Comparison of ENCODE assay signal across 8 cellular contexts in genomic region chr7:38311329-38311937, GRCh38.
DNase-seq lines count a peak whose midpoint lies in the region; ATAC-seq and TF ChIP-seq lines count a peak whose summit lies in the region.

No MANE protein-coding gene starts in this region.

- CTCF ChIA-PET in activated naive CD4-positive, alpha-beta T cell treated with anti-CD3 and anti-CD28 coated beads for 36 hours (lab: Charles Lee): no interaction called here

- no peaks in the 10 kb centered on the region for H3K9me3 Mint-ChIP-seq in activated naive CD4-positive, alpha-beta T cell treated with anti-CD3 and anti-CD28 coated beads for 36 hours
- no peaks in the 10 kb centered on the region for H3K9me3 Mint-ChIP-seq in activated T-helper 2 cell treated with anti-CD3 and anti-CD28 coated beads, Interferon-gamma antibody, Interleukin-2, Interleukin-4, amounts not matched to agents 10 μg/mL and 5 μg/mL and 100 μg/mL, durations not matched to agents 14 hours and 24 hours and 36 hours

- no peak for TF ChIP-seq POLR2A in tibial nerve (IDR thresholded peaks at IDR 0.05)

- H3K27me3 ChIP-seq in tibial nerve: no peaks in the 10 kb centered on the region

- no peak overlapping the region for H3K27ac Mint-ChIP-seq in activated naive CD4-positive, alpha-beta T cell treated with anti-CD3 and anti-CD28 coated beads for 36 hours
- H3K27ac Mint-ChIP-seq in activated T-helper 2 cell treated with anti-CD3 and anti-CD28 coated beads, Interferon-gamma antibody, Interleukin-2, Interleukin-4, amounts not matched to agents 10 μg/mL and 5 μg/mL and 100 μg/mL, durations not matched to agents 14 hours and 24 hours and 36 hours: peak overlapping the region; percentile 73

- peaks cover 13% of the 10 kb centered on the region for H3K4me1 Mint-ChIP-seq in activated naive CD4-positive, alpha-beta T cell treated with anti-CD3 and anti-CD28 coated beads for 36 hours (ENCODE audit: low read depth)
- peaks cover 6% of the 10 kb centered on the region for H3K4me1 Mint-ChIP-seq in activated T-helper 2 cell treated with anti-CD3 and anti-CD28 coated beads, Interferon-gamma antibody, Interleukin-2, Interleukin-4, amounts not matched to agents 10 μg/mL and 5 μg/mL and 100 μg/mL, durations not matched to agents 14 hours and 24 hours and 36 hours (ENCODE audit: low read depth)

- TF ChIP-seq EP300 in tibial nerve (IDR thresholded peaks at IDR 0.05): no peak

- peak overlapping the region; percentile 23 to 59 (median 42) for H3K4me3 ChIP-seq in tibial nerve

- peak overlapping the region; percentile 60 for H3K4me3 Mint-ChIP-seq in activated naive CD4-positive, alpha-beta T cell treated with anti-CD3 and anti-CD28 coated beads for 36 hours
- H3K4me3 Mint-ChIP-seq in activated T-helper 2 cell treated with anti-CD3 and anti-CD28 coated beads, Interferon-gamma antibody, Interleukin-2, Interleukin-4, amounts not matched to agents 10 μg/mL and 5 μg/mL and 100 μg/mL, durations not matched to agents 14 hours and 24 hours and 36 hours (ENCODE audit: low read depth): peak overlapping the region; percentile 70

- WGBS in tibial nerve, 2 donors: 4 to 34% methylated on average over 24 to 26 of the region's 38 CpGs

- H3K36me3 Mint-ChIP-seq in activated naive CD4-positive, alpha-beta T cell treated with anti-CD3 and anti-CD28 coated beads for 36 hours (ENCODE audit: low read depth): no peaks in the 10 kb centered on the region
- H3K36me3 Mint-ChIP-seq in activated T-helper 2 cell treated with anti-CD3 and anti-CD28 coated beads, Interferon-gamma antibody, Interleukin-2, Interleukin-4, amounts not matched to agents 10 μg/mL and 5 μg/mL and 100 μg/mL, durations not matched to agents 14 hours and 24 hours and 36 hours (ENCODE audit: low read depth): peaks cover 3% of the 10 kb centered on the region

- H3K27me3 Mint-ChIP-seq in activated naive CD4-positive, alpha-beta T cell treated with anti-CD3 and anti-CD28 coated beads for 36 hours (ENCODE audit: low read depth): no peaks in the 10 kb centered on the region
- H3K27me3 Mint-ChIP-seq in activated T-helper 2 cell treated with anti-CD3 and anti-CD28 coated beads, Interferon-gamma antibody, Interleukin-2, Interleukin-4, amounts not matched to agents 10 μg/mL and 5 μg/mL and 100 μg/mL, durations not matched to agents 14 hours and 24 hours and 36 hours (ENCODE audit: low read depth): no peaks in the 10 kb centered on the region

- DNase-seq in activated naive CD4-positive, alpha-beta T cell treated with anti-CD3 and anti-CD28 coated beads for 36 hours: no peak
- no peak for DNase-seq in activated naive CD4-positive, alpha-beta T cell treated with Interleukin-2 at 50 U/mL for 16 hours
- no peak for DNase-seq in activated T-helper 2 cell treated with anti-CD3 and anti-CD28 coated beads, Interferon-gamma antibody, Interleukin-2, Interleukin-4, amounts not matched to agents 10 μg/mL and 5 μg/mL and 100 μg/mL, durations not matched to agents 14 hours and 24 hours and 36 hours (ENCODE audit: low spot score)
- DNase-seq in left kidney (ENCODE audit: low read depth, low spot score) (peak; percentile 93), tibial nerve (ENCODE audit: low spot score in 2 of 2) (no peak), glomerular visceral epithelial cell (ENCODE audit: extremely low spot score) (no peak), mesenteric fat pad (ENCODE audit: low spot score) (no peak)

- H3K27ac ChIP-seq in tibial nerve: peak overlapping the region; percentile 22 to 75 (median 50)

- peak; percentile 80 for ATAC-seq in HG03045 (IDR thresholded peaks at IDR 0.05; ENCODE audit: unreplicated experiment)

- peaks cover 0 to 28% (median 0%) of the 10 kb centered on the region in 4 donors for H3K4me1 ChIP-seq in tibial nerve

- no peak for TF ChIP-seq CTCF in tibial nerve (IDR thresholded peaks at IDR 0.05)

- H3K9me3 ChIP-seq in tibial nerve: no peaks in the 10 kb centered on the region

- H3K36me3 ChIP-seq in tibial nerve: no peaks in the 10 kb centered on the region

- intact Hi-C loops in activated naive CD4-positive, alpha-beta T cell treated with anti-CD3 and anti-CD28 coated beads for 36 hours (cut with micrococcal nuclease): no loop called here
- intact Hi-C loops in activated T-helper 2 cell treated with anti-CD3 and anti-CD28 coated beads, Interferon-gamma antibody, Interleukin-2, Interleukin-4, amounts not matched to agents 10 μg/mL and 5 μg/mL and 100 μg/mL, durations not matched to agents 14 hours and 24 hours and 36 hours (cut with micrococcal nuclease): no loop called here
